ENCODE assay signal across 15 cellular contexts in the genomic region with DNA sequence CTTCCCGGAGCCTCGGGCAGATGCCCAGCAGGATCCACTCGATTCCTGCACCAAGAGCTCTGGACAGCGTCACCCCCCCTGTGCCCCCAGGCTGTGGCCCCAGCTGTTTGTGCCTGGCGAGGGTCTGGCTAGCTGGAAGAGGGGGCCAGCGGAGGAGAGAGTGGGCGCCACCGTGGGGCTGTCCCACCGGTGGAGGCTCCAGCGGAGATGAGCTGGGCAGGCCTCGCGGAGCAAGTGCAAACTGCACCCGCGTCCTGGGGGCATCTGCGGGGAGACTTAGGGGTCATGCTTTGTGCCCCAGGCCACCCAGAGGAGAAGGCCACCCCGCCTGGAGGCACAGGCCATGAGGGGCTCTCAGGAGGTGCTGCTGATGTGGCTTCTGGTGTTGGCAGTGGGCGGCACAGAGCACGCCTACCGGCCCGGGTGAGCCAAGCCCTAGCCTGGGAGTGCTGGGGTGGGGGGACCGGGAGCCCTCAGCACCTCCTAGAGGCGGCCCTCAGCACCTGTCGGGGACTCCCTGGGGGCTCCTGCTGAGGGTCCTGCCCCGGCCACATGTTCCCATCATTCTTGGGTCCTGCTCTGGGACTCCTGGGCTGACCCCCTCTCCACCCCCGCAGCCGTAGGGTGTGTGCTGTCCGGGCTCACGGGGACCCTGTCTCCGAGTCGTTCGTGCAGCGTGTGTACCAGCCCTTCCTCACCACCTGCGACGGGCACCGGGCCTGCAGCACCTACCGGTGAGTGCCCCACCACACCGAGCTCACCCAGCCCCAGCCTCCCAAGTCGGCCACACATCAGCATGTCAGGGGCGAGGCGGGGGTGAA. TPM values are rescaled to one million over a fixed set of nuclear protein-coding genes. Genes with fewer than 3 reads are reported as not detected.
DNase-seq lines count a peak whose midpoint lies in the region; ATAC-seq, FAIRE-seq and TF ChIP-seq lines count a peak whose summit lies in the region.
"Had no signal": no experiment of that assay in that cellular context is flagged by ENCODE, and none has a peak within 500 bp of the region (broad histone marks: within the 10 kb centered on the region; RNA-seq: fewer than 3 reads in every experiment).

No MANE protein-coding gene starts in this region.

- H3K4me3 ChIP-seq in dorsolateral prefrontal cortex (peak overlapping the region in 51 of 59 donors; percentile 6 to 72 (median 47)), uterus (peak overlapping the region; percentile 17 to 24), PC-9 (no peak overlapping the region)
- H3K4me3 ChIP-seq: MG63, ovary had no signal

- peak overlapping the region in 22 of 59 donors; percentile 16 to 82 (median 60) for H3K27ac ChIP-seq in dorsolateral prefrontal cortex
- peak overlapping the region in 1 of 2 donors; percentile 49 for H3K27ac ChIP-seq in uterus
- no peak overlapping the region for H3K27ac ChIP-seq in PC-9
- H3K27ac ChIP-seq: ovary had no signal

- H3K36me3 ChIP-seq in uterus (no peaks in the 10 kb centered on the region), PC-9 (ENCODE audit: low read depth) (no peaks in the 10 kb centered on the region)
- H3K36me3 ChIP-seq: MG63, ovary had no signal

- H3K9me3 Mint-ChIP-seq in memory B cell, result no peaks in the 10 kb centered on the region
- H3K9me3 Mint-ChIP-seq: activated T-cell treated with anti-CD3 and anti-CD28 coated beads, Interleukin-2, amount 50 U/mL, for 4 hours; endodermal cell had no signal

- CTCF ChIA-PET in PC-9 (lab: Charles Lee), result interaction anchor here (0.5 to 0.7 kb wide), 2 partner anchors 41 to 553 kb away, joined by 3 read pairs; no protein-coding TSS in a partner anchor

- no peak for TF ChIP-seq CTCF in dorsolateral prefrontal cortex (IDR thresholded peaks at IDR 0.05 in 54 of 56, conservative IDR thresholded peaks at IDR 0.05 in 2 of 56; ENCODE audit: low read depth in 1 of 56, partially characterized antibody in 56 of 56)
- no peak for TF ChIP-seq CTCF in uterus (IDR thresholded peaks at IDR 0.05)
- TF ChIP-seq CTCF in PC-9 (conservative IDR thresholded peaks at IDR 0.05), result no peak

- peaks cover 9% of the 10 kb centered on the region for H3K4me1 Mint-ChIP-seq in memory B cell
- H3K4me1 Mint-ChIP-seq: endodermal cell had no signal

- peaks cover 0 to 18% of the 10 kb centered on the region in 2 donors for H3K4me1 ChIP-seq in uterus
- H3K4me1 ChIP-seq in PC-9 (replicated peaks; ENCODE audit: insufficient read depth), result no peaks in the 10 kb centered on the region

- FAIRE-seq in GM12891 (lab: Jason Lieb, UNC), result no peak

- peaks cover 0 to 22% (median 0%) of the 10 kb centered on the region in 45 donors for H3K27me3 ChIP-seq in dorsolateral prefrontal cortex
- H3K27me3 ChIP-seq in uterus, result peaks cover 0 to 18% of the 10 kb centered on the region in 2 donors
- H3K27me3 ChIP-seq in PC-9 (ENCODE audit: insufficient read depth, low read depth), result no peaks in the 10 kb centered on the region
- H3K27me3 ChIP-seq: MG63 had no signal

- H3K36me3 Mint-ChIP-seq in memory B cell, result no peaks in the 10 kb centered on the region

- POLR2A ChIA-PET in PC-9 (lab: Charles Lee; ENCODE audit: unreplicated experiment), result interaction anchor here (0.6 kb wide), 1 partner anchor 117 kb away, joined by 4 read pairs; no protein-coding TSS in a partner anchor

- intact Hi-C loops in Right ventricle myocardium inferior (cut with DNase I) (no loop called here), left ventricle myocardium superior (cut with micrococcal nuclease) (no loop called here), dorsolateral prefrontal cortex (cut with DNase I) (no loop called here), uterus (cut with DNase I; ENCODE audit: low total_unique reads) (no loop called here), PC-9 (cut with micrococcal nuclease; ENCODE audit: unreplicated experiment) (no loop called here)

- H3K79me2 ChIP-seq in PC-9 (ENCODE audit: low read depth), result no peaks in the 10 kb centered on the region

- no peaks in the 10 kb centered on the region for H3K9me3 ChIP-seq in uterus
- H3K9me3 ChIP-seq in PC-9 (ENCODE audit: insufficient read depth, low read depth), result no peaks in the 10 kb centered on the region
- H3K9me3 ChIP-seq: MG63, ovary had no signal

- no TSS peak for BruUV-seq in PC-9 (replicated peaks; lab: Mats Ljungman, UMichigan)

- no peaks in the 10 kb centered on the region for H3K9me2 ChIP-seq in PC-9 (ENCODE audit: insufficient read depth)

- H3K4me3 Mint-ChIP-seq in memory B cell, result no peak overlapping the region
- H3K4me3 Mint-ChIP-seq: activated T-cell treated with anti-CD3 and anti-CD28 coated beads, Interleukin-2, amount 50 U/mL, for 4 hours; endodermal cell had no signal

- no peak overlapping the region for H3K4me2 ChIP-seq in PC-9

- no peak overlapping the region for H2AFZ ChIP-seq in PC-9

- H4K20me1 ChIP-seq in PC-9 (ENCODE audit: insufficient read depth), result no peaks in the 10 kb centered on the region

- H3K27ac Mint-ChIP-seq in memory B cell, result no peak overlapping the region
- H3K27ac Mint-ChIP-seq: endodermal cell had no signal

- TF ChIP-seq POLR2A in uterus (IDR thresholded peaks at IDR 0.05), result no peak
- TF ChIP-seq POLR2A in GM12891 (IDR thresholded peaks at IDR 0.05; ENCODE audit: low read depth, low read length), result no peak

- ATAC-seq in Right ventricle myocardium inferior (no peak), left ventricle myocardium superior (no peak), memory B cell (ENCODE audit: low read depth) (peak; percentile 24)
- ATAC-seq: activated T-cell treated with anti-CD3 and anti-CD28 coated beads, Interleukin-2, amount 50 U/mL, for 4 hours had no signal

- H3K27me3 Mint-ChIP-seq in memory B cell, result peaks cover 9% of the 10 kb centered on the region

- peaks cover 15% of the 10 kb centered on the region; the same call in 1 of the 2 replicates for H3F3A ChIP-seq in PC-9 (ENCODE audit: insufficient read depth, low read depth)

- peak; percentile 66 for DNase-seq in Right ventricle myocardium inferior (ENCODE audit: missing footprints)
- no peak for DNase-seq in left ventricle myocardium superior
- no peak for DNase-seq in dorsolateral prefrontal cortex
- DNase-seq in memory B cell (ENCODE audit: low spot score in 2 of 2), result peak in 1 of 2 donors; percentile 31
- no peak for DNase-seq in uterus
- no peak for DNase-seq in GM12891 (ENCODE audit: insufficient read length, low spot score)
- DNase-seq in T-helper 1 cell, result no peak
- DNase-seq in PC-9, result no peak
- DNase-seq: activated T-cell treated with anti-CD3 and anti-CD28 coated beads, Interleukin-2, amount 50 U/mL, for 4 hours; Calu3; endodermal cell; NCI-H748 treated with DMSO at 0.1 percent for 48 hours; ovary; substantia nigra had no signal

TF ChIP-seq in GM12891, 5 proteins besides CTCF, POLR2A, EP300 and RAD21:
- TF ChIP-seq TAF1 (IDR thresholded peaks at IDR 0.05; ENCODE audit: low read depth, low read length), result no peak
- no peak for TF ChIP-seq SPI1 (IDR thresholded peaks at IDR 0.05; ENCODE audit: low read depth, low read length)

RNA-seq across cellular contexts. Expression of a gene that starts 5.4 kb away (rescaled TPM):
- 72.0 TPM for total RNA-seq in Right ventricle myocardium inferior
- 63.8 TPM for total RNA-seq in left ventricle myocardium superior
- 100 to 1,000 TPM in 13 of 120 experiments, 10 to 100 TPM in 107; 43.0 to 145 (median 80.4) TPM for total RNA-seq in dorsolateral prefrontal cortex
- total RNA-seq in uterus, result 1,000 to 10,000 TPM in 1 of 4 donors, 100 to 1,000 TPM in 3; 119 to 1,791 (median 307) TPM
- 0.09 TPM for polyA plus RNA-seq in GM12891 (2012; ENCODE audit: low read depth, missing spikeins)
- 53.1 and 70.7 TPM in 2 replicates for total RNA-seq in PC-9 (2021)

RNA-seq across cellular contexts. Expression of a gene that starts 19.1 kb away (rescaled TPM):
- total RNA-seq in Right ventricle myocardium inferior (57.9 TPM), left ventricle myocardium superior (53.8 TPM), dorsolateral prefrontal cortex (10 to 100 TPM in 91 of 120 experiments, 1 to 10 TPM in 29; 4.1 to 18.0 (median 11.6) TPM), uterus (10 to 100 TPM; 22.7 to 45.1 (median 38.6) TPM), PC-9 (2021) (124 and 136 TPM in 2 replicates)
- 5.1 TPM for polyA plus RNA-seq in GM12891 (2012; ENCODE audit: low read depth, missing spikeins)

RNA-seq across cellular contexts. Expression of a gene that starts 44.2 kb away (rescaled TPM):
- total RNA-seq in Right ventricle myocardium inferior, result 16.4 TPM
- 22.3 TPM for total RNA-seq in left ventricle myocardium superior
- total RNA-seq in dorsolateral prefrontal cortex, result 10 to 100 TPM; 12.6 to 48.9 (median 34.9) TPM
- total RNA-seq in uterus, result 10 to 100 TPM in 3 of 4 donors, 1 to 10 TPM in 1; 3.2 to 26.3 (median 21.0) TPM
- 0.45 TPM for polyA plus RNA-seq in GM12891 (2012; ENCODE audit: low read depth, missing spikeins)
- 19.0 and 32.6 TPM in 2 replicates for total RNA-seq in PC-9 (2021)
